Comparison of ENCODE assay signal across 10 cellular contexts in the genomic region with DNA sequence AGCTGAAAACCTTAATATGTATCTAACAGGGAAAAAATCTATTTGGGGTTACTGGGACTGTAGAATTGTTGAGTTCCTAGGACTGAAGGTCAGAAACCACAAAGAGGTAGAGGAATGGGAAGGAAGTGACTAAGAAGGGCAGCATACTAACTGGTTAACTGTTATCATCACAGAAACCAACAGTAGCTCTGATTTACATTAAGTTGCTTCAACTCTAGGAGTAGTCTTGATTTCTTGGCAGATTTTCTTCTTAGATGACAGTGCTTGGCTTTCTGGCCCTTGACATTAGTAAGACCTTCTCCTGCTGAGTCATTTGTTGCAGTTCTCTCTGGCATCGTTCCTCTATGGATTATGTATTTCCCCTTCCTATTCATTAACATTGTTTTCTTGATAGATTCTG.
DNase-seq lines count a peak whose midpoint lies in the region; ATAC-seq, FAIRE-seq and TF ChIP-seq lines count a peak whose summit lies in the region.
"Had no signal": no experiment of that assay in that cellular context is flagged by ENCODE, and none has a peak within 500 bp of the region (broad histone marks: within the 10 kb centered on the region; RNA-seq: fewer than 3 reads in every experiment).

No MANE protein-coding gene starts in this region.

- DNase-seq in LHCN-M2 (ENCODE audit: low read depth): peak; percentile 94
- DNase-seq in bronchial epithelial cell (ENCODE audit: low read depth): peak; percentile 93
- DNase-seq in HuH-7.5 (ENCODE audit: low spot score): no peak
- DNase-seq in LoVo (ENCODE audit: low spot score): no peak
- no peak for DNase-seq in NCI-H446 (lab: John Stamatoyannopoulos, UW)
- DNase-seq: stimulated activated CD4-positive, alpha-beta T cell treated with anti-CD3 and anti-CD28 coated beads, Interleukin-2, amount 100 ng/mL, for 24 hours had no signal

- no peak overlapping the region for H3K4me3 ChIP-seq in bronchial epithelial cell (ENCODE audit: low read depth, low read length)
- no peak overlapping the region for H3K4me3 ChIP-seq in skeletal muscle satellite cell (ENCODE audit: low read length)

- H3K4me2 ChIP-seq in skeletal muscle satellite cell (ENCODE audit: low read length): peak overlapping the region; percentile 29

- no peaks in the 10 kb centered on the region for H3K9me3 ChIP-seq in skeletal muscle satellite cell (replicated peaks; ENCODE audit: low read length)

- peak; percentile 47 for ATAC-seq in GM21529 (IDR thresholded peaks at IDR 0.05; ENCODE audit: unreplicated experiment)
- ATAC-seq: Right ventricle myocardium inferior had no signal

- peaks cover 25% of the 10 kb centered on the region for H3K4me1 ChIP-seq in skeletal muscle satellite cell (ENCODE audit: control insufficient read depth, insufficient read depth, low read length)

- H3K27me3 ChIP-seq in bronchial epithelial cell (ENCODE audit: control insufficient read depth, insufficient read depth, low read length) (no peaks in the 10 kb centered on the region), skeletal muscle satellite cell (ENCODE audit: control insufficient read depth, insufficient read depth, low read length) (no peaks in the 10 kb centered on the region)

- no peak overlapping the region for H3K9ac ChIP-seq in skeletal muscle satellite cell (ENCODE audit: low read depth, low read length)

- TF ChIP-seq CTCF in bronchial epithelial cell (IDR thresholded peaks at IDR 0.05; ENCODE audit: insufficient read depth, low read length, severe bottlenecking): no peak

- no peaks in the 10 kb centered on the region for H3K36me3 ChIP-seq in bronchial epithelial cell (ENCODE audit: control insufficient read depth, insufficient read depth, low read length)
- no peaks in the 10 kb centered on the region for H3K36me3 ChIP-seq in skeletal muscle satellite cell (ENCODE audit: insufficient read depth, low read length)

- FAIRE-seq in bronchial epithelial cell (lab: Jason Lieb, UNC): no peak
- FAIRE-seq: islet of Langerhans had no signal

Comparison
In these comparisons a context has a peak if more than half of its experiments do, and no peak if none do; other contexts are left out.
1. DNase-seq: peak in LHCN-M2 (single experiment) and bronchial epithelial cell (single experiment); none in HuH-7.5 (single experiment), LoVo (single experiment) and NCI-H446 (0 of 2).